In genomic region chr1:32933742-32934322, GRCh38 we compare ENCODE assay signal across 8 cellular contexts. TPM values are rescaled to one million over a fixed set of nuclear protein-coding genes. Genes with fewer than 3 reads are reported as not detected.
DNase-seq lines count a peak whose midpoint lies in the region; ATAC-seq, FAIRE-seq and TF ChIP-seq lines count a peak whose summit lies in the region.

No MANE protein-coding gene starts in this region.

- DNase-seq in NCI-H82 treated with DMSO at 0.1 percent for 48 hours (lab: John Stamatoyannopoulos, UW; ENCODE audit: unreplicated experiment), result peak; percentile 25
- no peak for DNase-seq in NCI-H82 (lab: John Stamatoyannopoulos, UW)
- DNase-seq in ascending aorta (ENCODE audit: low spot score in 2 of 2), result no peak
- no peak for DNase-seq in keratinocyte (ENCODE audit: low read depth, low spot score)
- DNase-seq in type B pancreatic cell (ENCODE audit: extremely low spot score, unreplicated experiment), result no peak
- DNase-seq in stimulated activated naive CD4-positive, alpha-beta T cell treated with Interleukin-2 at 50 U/mL for 16 hours (lab: John Stamatoyannopoulos, UW), result no peak
- no peak for DNase-seq in putamen (ENCODE audit: low spot score)

- no peak overlapping the region for H3K9ac ChIP-seq in keratinocyte (ENCODE audit: control insufficient read depth, extremely low read depth, insufficient read depth, low read length)

- H3K27me3 ChIP-seq in ascending aorta (no peaks in the 10 kb centered on the region), keratinocyte (ENCODE audit: control insufficient read depth, extremely low read depth, insufficient read depth, low read length) (no peaks in the 10 kb centered on the region)

- no peak for ATAC-seq in GM21723 (IDR thresholded peaks at IDR 0.05; ENCODE audit: unreplicated experiment)

- H3K4me1 ChIP-seq in ascending aorta, result no peaks in the 10 kb centered on the region
- peaks cover 10% of the 10 kb centered on the region for H3K4me1 ChIP-seq in keratinocyte (ENCODE audit: control insufficient read depth, extremely low read depth, insufficient read depth, low read length)

- H3K36me3 ChIP-seq in ascending aorta (peaks cover 31 to 35% of the 10 kb centered on the region in 2 donors), keratinocyte (ENCODE audit: control insufficient read depth in 2 of 2, extremely low read depth in 1 of 2, insufficient read depth in 2 of 2, low read length in 2 of 2) (peaks cover 13 to 27% of the 10 kb centered on the region in 2 experiments)

- peak; percentile 65 for FAIRE-seq in keratinocyte (lab: Jason Lieb, UNC)

- no peak overlapping the region for H3K4me2 ChIP-seq in keratinocyte (ENCODE audit: control insufficient read depth, extremely low read depth, insufficient read depth, low read depth, low read length)

- H3K36me3 Mint-ChIP-seq in type B pancreatic cell, result peaks cover 14% of the 10 kb centered on the region

- peaks cover 10% of the 10 kb centered on the region for H3K79me2 ChIP-seq in keratinocyte (ENCODE audit: control insufficient read depth, insufficient read depth, low read length)

- no peak overlapping the region for H2AFZ ChIP-seq in keratinocyte (ENCODE audit: control insufficient read depth, low read length)

- no peaks in the 10 kb centered on the region for H3K27me3 Mint-ChIP-seq in type B pancreatic cell

- peak overlapping the region; percentile 12 for H3K27ac Mint-ChIP-seq in type B pancreatic cell

- peaks cover 3% of the 10 kb centered on the region for H3K9me1 ChIP-seq in keratinocyte (ENCODE audit: control insufficient read depth, extremely low read depth, insufficient read depth, low read length)

- peaks cover 8% of the 10 kb centered on the region for H3K4me1 Mint-ChIP-seq in type B pancreatic cell (ENCODE audit: unreplicated experiment)

- no peaks in the 10 kb centered on the region for H4K20me1 ChIP-seq in keratinocyte (ENCODE audit: control insufficient read depth, extremely low read depth, insufficient read depth, low read length)

- H3K9me3 ChIP-seq in ascending aorta (no peaks in the 10 kb centered on the region), keratinocyte (ENCODE audit: control insufficient read depth, low read depth, low read length) (no peaks in the 10 kb centered on the region)

- dilution Hi-C loops in keratinocyte (cut with MboI; ENCODE audit: extremely low pct_ligation_motif_present, low sequenced_read_pairs), result no loop called here

- TF ChIP-seq CTCF in ascending aorta (IDR thresholded peaks at IDR 0.05) (no peak), keratinocyte (optimal IDR thresholded peaks at IDR 0.05 in 1 of 3, IDR thresholded peaks at IDR 0.05 in 1 of 3, conservative IDR thresholded peaks at IDR 0.05 in 1 of 3; ENCODE audit: extremely low read depth in 1 of 3, insufficient read depth in 2 of 3, low read length in 3 of 3) (no peak), type B pancreatic cell (conservative IDR thresholded peaks at IDR 0.05) (peak; percentile 39)

- intact Hi-C loops in ascending aorta (cut with DNase I), result loop anchor here (1.0 to 5.0 kb wide), 3 partner anchors 73 to 148 kb away; partner anchors contain the start of gene AZIN2

- no peaks in the 10 kb centered on the region for H3K9me3 Mint-ChIP-seq in type B pancreatic cell

- peak overlapping the region; percentile 36 to 41 for H3K27ac ChIP-seq in ascending aorta
- peak overlapping the region; percentile 10 for H3K27ac ChIP-seq in keratinocyte (ENCODE audit: control insufficient read depth, insufficient read depth, low read length)

- peak overlapping the region; percentile 10 for H3K4me3 Mint-ChIP-seq in type B pancreatic cell

- H3K4me3 ChIP-seq in ascending aorta (no peak overlapping the region), keratinocyte (ENCODE audit: control insufficient read depth in 2 of 3, extremely low read depth in 1 of 3, insufficient read depth in 2 of 3, low read depth in 1 of 3, low read length in 3 of 3) (no peak overlapping the region)

RNA-seq across cellular contexts. Expression of gene RNF19B, which starts 30.8 kb away (rescaled TPM):
- total RNA-seq in ascending aorta (40.0 TPM), type B pancreatic cell (ENCODE audit: low replicate concordance) (20.1 and 33.8 TPM in 2 replicates)
- polyA plus RNA-seq in keratinocyte, result 31.8 to 48.3 TPM (median 33.5 TPM) in 3 replicates
- 18.9 TPM for polyA plus RNA-seq in keratinocyte (2011; ENCODE audit: low read depth)
- 31.1 and 31.5 TPM in 2 replicates for polyA plus RNA-seq in keratinocyte (2011; cell fraction: cytosol; rRNA removed)
- 26.6 and 29.0 TPM in 2 replicates for polyA plus RNA-seq in keratinocyte (2011; cell fraction: nucleus; rRNA removed)
- 31.3 and 36.7 TPM in 2 replicates for polyA plus RNA-seq in keratinocyte (2012; ENCODE audit: low replicate concordance)
- polyA minus RNA-seq in keratinocyte, result 31.8 to 54.8 TPM (median 49.1 TPM) in 3 replicates
- polyA minus RNA-seq in keratinocyte (2011; cell fraction: cytosol; rRNA and poly(A)+ RNA removed), result 45.1 TPM
- 20.4 and 24.8 TPM in 2 replicates for polyA minus RNA-seq in keratinocyte (2011; cell fraction: nucleus; rRNA and poly(A)+ RNA removed)

RNA-seq across cellular contexts. Expression of gene TMEM54, which starts 32.6 kb away (rescaled TPM):
- total RNA-seq in ascending aorta, result 60.9 TPM
- 59.4 to 125 TPM (median 109 TPM) in 3 replicates for polyA plus RNA-seq in keratinocyte
- polyA plus RNA-seq in keratinocyte (2011; ENCODE audit: low read depth), result 26.0 TPM
- 129 and 227 TPM in 2 replicates for polyA plus RNA-seq in keratinocyte (2011; cell fraction: cytosol; rRNA removed)
- 39.2 and 55.8 TPM in 2 replicates for polyA plus RNA-seq in keratinocyte (2011; cell fraction: nucleus; rRNA removed)
- polyA plus RNA-seq in keratinocyte (2012; ENCODE audit: low replicate concordance), result 133 and 154 TPM in 2 replicates
- 109 to 222 TPM (median 141 TPM) in 3 replicates for polyA minus RNA-seq in keratinocyte
- 141 TPM for polyA minus RNA-seq in keratinocyte (2011; cell fraction: cytosol; rRNA and poly(A)+ RNA removed)
- 17.9 and 19.2 TPM in 2 replicates for polyA minus RNA-seq in keratinocyte (2011; cell fraction: nucleus; rRNA and poly(A)+ RNA removed)
- total RNA-seq in type B pancreatic cell (ENCODE audit: low replicate concordance), result 42.1 and 129 TPM in 2 replicates

RNA-seq across cellular contexts. Expression of gene HPCA, which starts 47.5 kb away (rescaled TPM):
- total RNA-seq in ascending aorta (not detected), type B pancreatic cell (ENCODE audit: low replicate concordance) (1.0 and 2.0 TPM in 2 replicates)
- not detected in 3 replicates for polyA plus RNA-seq in keratinocyte
- polyA plus RNA-seq in keratinocyte (2011; ENCODE audit: low read depth), result not detected
- polyA plus RNA-seq in keratinocyte (2011; cell fraction: cytosol; rRNA removed), result not detected in 2 replicates
- not detected in 2 replicates for polyA plus RNA-seq in keratinocyte (2011; cell fraction: nucleus; rRNA removed)
- polyA plus RNA-seq in keratinocyte (2012; ENCODE audit: low replicate concordance), result 0.44 and 1.1 TPM in 2 replicates
- not detected in 3 replicates for polyA minus RNA-seq in keratinocyte
- polyA minus RNA-seq in keratinocyte (2011; cell fraction: cytosol; rRNA and poly(A)+ RNA removed), result not detected
- polyA minus RNA-seq in keratinocyte (2011; cell fraction: nucleus; rRNA and poly(A)+ RNA removed), result not detected in 2 replicates
